1 cellular context compared by ENCODE assay signal in the genomic region with DNA sequence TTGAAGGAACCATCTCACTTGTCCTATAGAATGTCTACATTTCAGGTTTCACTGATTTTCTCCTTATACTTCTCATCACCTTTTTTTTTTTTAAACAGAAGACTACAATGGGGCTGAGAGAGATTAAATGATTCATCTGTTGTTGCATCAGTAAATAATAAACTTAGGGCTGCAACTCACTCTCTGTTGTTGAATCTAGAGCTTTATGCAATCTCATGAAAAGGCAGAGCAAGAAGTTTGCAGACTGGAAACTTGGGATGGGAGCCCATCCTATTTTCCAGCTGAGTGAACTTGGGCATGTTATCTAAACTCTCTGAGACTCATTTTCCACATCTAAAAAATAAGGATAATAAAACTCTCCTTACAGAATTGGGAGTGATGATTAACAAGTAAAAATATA.
TF ChIP-seq lines count a peak whose summit lies in the region.

No MANE protein-coding gene starts in this region.

TF ChIP-seq in IMR-90, 13 proteins besides CTCF, POLR2A, EP300 and RAD21:
- TF ChIP-seq CEBPB (IDR thresholded peaks at IDR 0.05; ENCODE audit: low read depth, low read length): peak; percentile 53; the same call in 1 of the 2 replicates
- TF ChIP-seq MAZ (IDR thresholded peaks at IDR 0.05; ENCODE audit: borderline replicate concordance, low read depth, low read length): no peak
- TF ChIP-seq, protein P1, sequence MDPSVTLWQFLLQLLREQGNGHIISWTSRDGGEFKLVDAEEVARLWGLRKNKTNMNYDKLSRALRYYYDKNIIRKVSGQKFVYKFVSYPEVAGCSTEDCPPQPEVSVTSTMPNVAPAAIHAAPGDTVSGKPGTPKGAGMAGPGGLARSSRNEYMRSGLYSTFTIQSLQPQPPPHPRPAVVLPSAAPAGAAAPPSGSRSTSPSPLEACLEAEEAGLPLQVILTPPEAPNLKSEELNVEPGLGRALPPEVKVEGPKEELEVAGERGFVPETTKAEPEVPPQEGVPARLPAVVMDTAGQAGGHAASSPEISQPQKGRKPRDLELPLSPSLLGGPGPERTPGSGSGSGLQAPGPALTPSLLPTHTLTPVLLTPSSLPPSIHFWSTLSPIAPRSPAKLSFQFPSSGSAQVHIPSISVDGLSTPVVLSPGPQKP (IDR thresholded peaks at IDR 0.05; ENCODE audit: borderline replicate concordance, low read depth, low read length): no peak
